ENCODE assay signal across 8 cellular contexts in the genomic region with DNA sequence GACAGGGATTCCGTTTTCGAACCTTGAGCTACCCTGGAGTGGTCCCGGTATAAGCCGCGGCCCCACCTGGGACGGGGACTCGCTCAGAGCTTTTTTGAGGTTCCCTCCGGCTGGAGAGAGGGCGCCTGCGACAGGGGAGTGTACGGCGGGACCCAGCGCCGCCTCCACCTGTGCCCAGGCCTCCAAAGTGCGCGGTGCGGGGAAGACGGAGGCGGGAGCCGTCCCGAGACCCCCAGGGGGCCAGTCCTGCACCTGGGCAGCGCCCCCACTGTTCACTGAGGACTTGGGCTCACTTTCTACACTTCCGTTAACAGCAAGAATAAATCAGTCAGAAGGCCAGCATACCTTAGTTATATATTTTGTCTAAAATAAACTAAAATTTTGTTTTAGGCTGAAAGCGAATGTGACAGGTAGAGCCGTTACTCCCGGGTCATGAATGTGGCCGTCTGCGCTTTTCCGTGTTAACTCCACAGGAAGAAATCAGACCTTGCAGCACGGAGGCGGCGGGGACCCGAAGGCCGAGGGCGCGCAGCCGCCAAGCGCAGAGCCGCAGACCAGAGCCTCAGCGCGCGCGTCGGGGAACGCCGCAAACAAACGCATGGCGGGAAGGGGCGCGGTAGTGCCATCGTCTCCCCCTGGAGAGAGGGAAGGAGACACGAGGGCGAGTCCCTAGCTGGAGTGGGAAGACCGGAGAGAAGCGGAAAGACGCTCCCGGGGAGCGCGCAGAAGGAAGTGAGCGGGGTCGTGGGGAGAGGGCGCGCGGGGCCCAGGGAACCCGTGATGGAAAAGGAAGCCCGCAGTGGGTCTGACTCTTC. TPM values are rescaled to one million over a fixed set of nuclear protein-coding genes. Genes with fewer than 3 reads are reported as not detected.
DNase-seq lines count a peak whose midpoint lies in the region; ATAC-seq and TF ChIP-seq lines count a peak whose summit lies in the region.

No MANE protein-coding gene starts in this region.

- peak overlapping the region; percentile 96 for H3K27ac Mint-ChIP-seq in activated naive CD8-positive, alpha-beta T cell treated with anti-CD3 and anti-CD28 coated beads, Interleukin-2, amount 10 ng/mL, durations not matched to agents 7 days and 5 days

- H3K27me3 Mint-ChIP-seq in activated naive CD8-positive, alpha-beta T cell treated with anti-CD3 and anti-CD28 coated beads, Interleukin-2, amount 10 ng/mL, durations not matched to agents 7 days and 5 days: peaks cover 4% of the 10 kb centered on the region

- peak overlapping the region; percentile 92 for H3K9ac ChIP-seq in Loucy (ENCODE audit: low read depth, low read length, poor library complexity, severe bottlenecking)

- H3K27me3 ChIP-seq in Loucy (ENCODE audit: insufficient read depth, low read length, poor library complexity, severe bottlenecking): no peaks in the 10 kb centered on the region
- H3K27me3 ChIP-seq in hepatocyte: no peaks in the 10 kb centered on the region

- peak overlapping the region; percentile 94 for H3K4me3 Mint-ChIP-seq in activated naive CD8-positive, alpha-beta T cell treated with anti-CD3 and anti-CD28 coated beads, Interleukin-2, amount 10 ng/mL, durations not matched to agents 7 days and 5 days

- TF ChIP-seq CTCF in AG09319 (IDR thresholded peaks at IDR 0.05; ENCODE audit: low read depth, low read length): peak; percentile 10
- TF ChIP-seq CTCF in Loucy (conservative IDR thresholded peaks at IDR 0.05; ENCODE audit: low read length): peak; percentile 42
- TF ChIP-seq CTCF in hepatocyte (IDR thresholded peaks at IDR 0.05; ENCODE audit: poor library complexity): peak; percentile 32

- H3K9me2 ChIP-seq in Loucy (replicated peaks; ENCODE audit: low read depth, low read length) (no peaks in the 10 kb centered on the region), hepatocyte (replicated peaks; ENCODE audit: insufficient read depth) (no peaks in the 10 kb centered on the region)

- H3K79me2 ChIP-seq in Loucy (ENCODE audit: insufficient read depth, low read length) (no peaks in the 10 kb centered on the region), hepatocyte (no peaks in the 10 kb centered on the region)

- DNase-seq in AG09319 (ENCODE audit: extremely low read depth, low read depth) (no peak), hepatocyte (ENCODE audit: low spot score) (peak; percentile 77), OCI-M2 (lab: John Stamatoyannopoulos, UW; ENCODE audit: unreplicated experiment) (no peak)
- peak; percentile 66 for DNase-seq in activated naive CD8-positive, alpha-beta T cell treated with anti-CD3 and anti-CD28 coated beads, Interleukin-2, amount 10 ng/mL, durations not matched to agents 7 days and 5 days

- H3K27ac ChIP-seq in hepatocyte: peak overlapping the region; percentile 46
- H3K27ac ChIP-seq in skin epidermis: peak overlapping the region in 20 of 21 experiments; percentile 72 to 95 (median 90)

- H3K36me3 ChIP-seq in Loucy (ENCODE audit: insufficient read depth, low read length) (no peaks in the 10 kb centered on the region), hepatocyte (replicated peaks; ENCODE audit: insufficient read depth, low read depth) (no peaks in the 10 kb centered on the region)

- H3K4me1 ChIP-seq in Loucy (ENCODE audit: insufficient read depth, low read length, poor library complexity, severe bottlenecking) (peaks cover 7% of the 10 kb centered on the region), hepatocyte (ENCODE audit: insufficient read depth) (peaks cover 4% of the 10 kb centered on the region)

- H4K20me1 ChIP-seq in Loucy (ENCODE audit: insufficient read depth, low read length, poor library complexity, severe bottlenecking) (no peaks in the 10 kb centered on the region), hepatocyte (ENCODE audit: insufficient read depth, poor library complexity, severe bottlenecking) (no peaks in the 10 kb centered on the region)

- no peaks in the 10 kb centered on the region for H3K9me3 Mint-ChIP-seq in activated naive CD8-positive, alpha-beta T cell treated with anti-CD3 and anti-CD28 coated beads, Interleukin-2, amount 10 ng/mL, durations not matched to agents 7 days and 5 days

- ATAC-seq in GM21526 (IDR thresholded peaks at IDR 0.05; ENCODE audit: low FRiP score, unreplicated experiment) (peak; percentile 3), GM21360 (IDR thresholded peaks at IDR 0.05; ENCODE audit: unreplicated experiment) (no peak)
- peak; percentile 4 for ATAC-seq in activated naive CD8-positive, alpha-beta T cell treated with anti-CD3 and anti-CD28 coated beads, Interleukin-2, amount 10 ng/mL, durations not matched to agents 7 days and 5 days (ENCODE audit: low read depth)

- POLR2A ChIA-PET in activated naive CD8-positive, alpha-beta T cell treated with anti-CD3 and anti-CD28 coated beads, Interleukin-2, amount 10 ng/mL, durations not matched to agents 7 days and 5 days (lab: Charles Lee): interaction anchor here (0.6 to 9.0 kb wide), 18 partner anchors 9 to 360 kb away, joined by 3 to 131 read pairs (median 5); a partner anchor contains a TSS

- H3K4me3 ChIP-seq in Loucy (ENCODE audit: low read length, poor library complexity, severe bottlenecking) (peak overlapping the region; percentile 95), hepatocyte (peak overlapping the region; percentile 96), skin epidermis (peak overlapping the region; percentile 60 to 78 (median 71))

- peaks cover 43% of the 10 kb centered on the region for H3K4me1 Mint-ChIP-seq in activated naive CD8-positive, alpha-beta T cell treated with anti-CD3 and anti-CD28 coated beads, Interleukin-2, amount 10 ng/mL, durations not matched to agents 7 days and 5 days

- 1% methylated on average over 64 of the region's 66 CpGs for WGBS in hepatocyte (ENCODE audit: low lambda C conversion rate, missing lambda C conversion rate)

- no peaks in the 10 kb centered on the region for H3F3A ChIP-seq in Loucy (ENCODE audit: low read depth)

- H2AFZ ChIP-seq in Loucy (ENCODE audit: low read length) (peak overlapping the region; percentile 84), hepatocyte (peak overlapping the region; percentile 80)

- H3K4me2 ChIP-seq in Loucy (ENCODE audit: low read depth, low read length, poor library complexity, severe bottlenecking) (peak overlapping the region; percentile 93), hepatocyte (peak overlapping the region; percentile 99)

- no peaks in the 10 kb centered on the region for H3K9me3 ChIP-seq in Loucy (ENCODE audit: insufficient read depth, low read depth, low read length)
- no peaks in the 10 kb centered on the region for H3K9me3 ChIP-seq in hepatocyte (ENCODE audit: low read depth)

- peaks cover 4% of the 10 kb centered on the region for H3K36me3 Mint-ChIP-seq in activated naive CD8-positive, alpha-beta T cell treated with anti-CD3 and anti-CD28 coated beads, Interleukin-2, amount 10 ng/mL, durations not matched to agents 7 days and 5 days

RNA-seq across cellular contexts. Expression of a gene that starts 14.1 kb away (rescaled TPM):
- total RNA-seq in activated naive CD8-positive, alpha-beta T cell treated with anti-CD3 and anti-CD28 coated beads, Interleukin-2, amount 10 ng/mL, durations not matched to agents 7 days and 5 days: 1 to 10 TPM; 2.5 to 2.6 TPM
- not detected in 2 replicates for total RNA-seq in hepatocyte
- polyA plus RNA-seq in hepatocyte: 0.35 TPM in 1 of 2 replicates, not detected in the other

RNA-seq across cellular contexts. Expression of a gene that starts 32.2 kb away (rescaled TPM):
- total RNA-seq in activated naive CD8-positive, alpha-beta T cell treated with anti-CD3 and anti-CD28 coated beads, Interleukin-2, amount 10 ng/mL, durations not matched to agents 7 days and 5 days: 10 to 100 TPM; 44.5 to 49.7 TPM
- total RNA-seq in hepatocyte: 11.9 and 14.9 TPM in 2 replicates
- 1.7 and 2.0 TPM in 2 replicates for polyA plus RNA-seq in hepatocyte

RNA-seq across cellular contexts. Expression of a gene that starts 43.5 kb away (rescaled TPM):
- total RNA-seq in activated naive CD8-positive, alpha-beta T cell treated with anti-CD3 and anti-CD28 coated beads, Interleukin-2, amount 10 ng/mL, durations not matched to agents 7 days and 5 days: not detected
- total RNA-seq in hepatocyte: not detected in 2 replicates
- polyA plus RNA-seq in hepatocyte: not detected in 2 replicates

RNA-seq across cellular contexts. Expression of a gene that starts 52.8 kb away (rescaled TPM):
- 1,000 to 10,000 TPM; 1,741 to 1,808 TPM for total RNA-seq in activated naive CD8-positive, alpha-beta T cell treated with anti-CD3 and anti-CD28 coated beads, Interleukin-2, amount 10 ng/mL, durations not matched to agents 7 days and 5 days
- total RNA-seq in hepatocyte: 2,199 and 2,553 TPM in 2 replicates
- 680 TPM in 2 replicates for polyA plus RNA-seq in hepatocyte

RNA-seq across cellular contexts. Expression of a gene that starts 59.9 kb away (rescaled TPM):
- total RNA-seq in activated naive CD8-positive, alpha-beta T cell treated with anti-CD3 and anti-CD28 coated beads, Interleukin-2, amount 10 ng/mL, durations not matched to agents 7 days and 5 days: not detected
- not detected in 2 replicates for total RNA-seq in hepatocyte
- polyA plus RNA-seq in hepatocyte: not detected in 2 replicates

Comparison
In these comparisons a context has a peak if more than half of its experiments do, and no peak if none do; other contexts are left out.
1. DNase-seq: peak in activated naive CD8-positive, alpha-beta T cell treated with anti-CD3 and anti-CD28 coated beads, Interleukin-2, amount 10 ng/mL, durations not matched to agents 7 days and 5 days (single experiment) and hepatocyte (single experiment); none in AG09319 (single experiment) and OCI-M2 (single experiment).
2. Peak in every context shown above with its lines, with median percentiles within 50 percentile points of each other: CTCF ChIP-seq and H3K4me3 ChIP-seq.